ENCODE assay signal across 1 cellular context in genomic region chr5:180784497-180785097, GRCh38.
A peak's percentile ranks its signal among the peaks of the same experiment; 100 is the strongest.
TF ChIP-seq lines count a peak whose summit lies in the region.

No MANE protein-coding gene starts in this region.

TF ChIP-seq in HepG2, 621 proteins besides CTCF, POLR2A, EP300 and RAD21 (continued from another document):
- TF ChIP-seq ZNF574 (CRISPR knock-in tag; IDR thresholded peaks at IDR 0.05) (0 out of 2 replicates have a peak, but pooled peaks have one; percentile 14), ZNF777 (CRISPR knock-in tag; IDR thresholded peaks at IDR 0.05) (no peak), PRDM4 (CRISPR knock-in tag; IDR thresholded peaks at IDR 0.05; ENCODE audit: borderline replicate concordance) (no peak), SRSF9 (IDR thresholded peaks at IDR 0.05; ENCODE audit: borderline replicate concordance, insufficient read depth, low read depth, low read length, poor library complexity, severe bottlenecking) (no peak), TARDBP (CRISPR knock-in tag; IDR thresholded peaks at IDR 0.05) (no peak)
- TF ChIP-seq, protein P1, sequence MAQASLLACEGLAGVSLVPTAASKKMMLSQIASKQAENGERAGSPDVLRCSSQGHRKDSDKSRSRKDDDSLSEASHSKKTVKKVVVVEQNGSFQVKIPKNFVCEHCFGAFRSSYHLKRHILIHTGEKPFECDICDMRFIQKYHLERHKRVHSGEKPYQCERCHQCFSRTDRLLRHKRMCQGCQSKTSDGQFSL (CRISPR knock-in tag; IDR thresholded peaks at IDR 0.05) = no peak
